Comparison of ENCODE assay signal across 2 cellular contexts in genomic region chr1:172680244-172680643, GRCh38.
A peak's percentile ranks its signal among the peaks of the same experiment; 100 is the strongest.
TF ChIP-seq lines count a peak whose summit lies in the region.

No MANE protein-coding gene starts in this region.

TF ChIP-seq in IMR-90, 13 proteins besides CTCF, POLR2A, EP300 and RAD21:
- no peak for TF ChIP-seq CHD1 (IDR thresholded peaks at IDR 0.05; ENCODE audit: low read depth, low read length)
- no peak for TF ChIP-seq RCOR1 (IDR thresholded peaks at IDR 0.05; ENCODE audit: insufficient replicate concordance, low read length)
- peak; percentile 89 for TF ChIP-seq NFE2L2 (IDR thresholded peaks at IDR 0.05; ENCODE audit: low read depth, low read length)
- TF ChIP-seq MAFK (IDR thresholded peaks at IDR 0.05; ENCODE audit: low read depth, low read length): peak; percentile 30; the same call in 1 of the 2 replicates
- TF ChIP-seq FOS (IDR thresholded peaks at IDR 0.05; ENCODE audit: low read depth, low read length): no peak

TF ChIP-seq in H1, 55 proteins besides CTCF, POLR2A, EP300 and RAD21:
- no peak for TF ChIP-seq FOSL1 (IDR thresholded peaks at IDR 0.05; ENCODE audit: insufficient read depth, low read depth, low read length)
TF ChIP-seq in H1: peak in this region for 0.
